ENCODE assay signal across 14 cellular contexts in the genomic region with DNA sequence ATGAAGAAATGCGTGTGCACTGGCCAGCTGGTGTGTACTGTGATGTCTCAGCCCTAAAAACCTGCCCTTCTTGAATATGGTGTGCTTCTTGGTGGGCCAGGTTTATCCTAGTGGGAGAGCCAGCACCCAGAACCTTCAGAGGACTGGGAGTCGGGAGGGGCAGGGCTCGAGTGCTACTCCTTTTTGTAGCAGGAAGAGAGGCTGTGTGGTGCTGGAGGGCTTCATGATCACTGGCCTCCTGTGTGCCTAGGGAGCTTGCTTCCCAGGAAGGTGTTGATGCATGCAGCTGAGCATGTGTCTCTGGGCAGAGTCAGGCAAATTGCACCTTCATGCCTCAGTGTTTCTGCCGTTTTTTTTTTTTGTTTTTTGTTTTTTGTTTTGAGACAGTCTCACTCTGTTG.
"Had no signal": no experiment of that assay in that cellular context is flagged by ENCODE, and none has a peak within 500 bp of the region (broad histone marks: within the 10 kb centered on the region; RNA-seq: fewer than 3 reads in every experiment).

No MANE protein-coding gene starts in this region.

- H3K36me3 ChIP-seq: lower lobe of right lung had no signal

- H3K27ac ChIP-seq: dorsolateral prefrontal cortex, lower lobe of right lung, testis, VCaP had no signal

- H3K4me3 ChIP-seq: dorsolateral prefrontal cortex, lower lobe of right lung, testis had no signal

- ATAC-seq: esophagus mucosa, lower lobe of right lung had no signal

- H3K36me3 Mint-ChIP-seq: activated naive CD8-positive, alpha-beta T cell had no signal

- H3K4me3 Mint-ChIP-seq: activated naive CD8-positive, alpha-beta T cell; nephron; stimulated activated naive CD8-positive, alpha-beta T cell treated with anti-CD3 and anti-CD28 coated beads, Interleukin-15, Interleukin-2, amounts not matched to agents 100 ng/mL and 50 ng/mL, for 24 hours had no signal

- DNase-seq: activated CD4-positive, alpha-beta T cell treated with anti-CD3 and anti-CD28 coated beads for 48 hours; activated CD8-positive, alpha-beta memory T cell treated with anti-CD3 and anti-CD28 coated beads for 24 hours; activated gamma-delta T cell; anterior cingulate cortex; dorsolateral prefrontal cortex; lower lobe of right lung; stimulated activated CD4-positive, alpha-beta T cell treated with anti-CD3 and anti-CD28 coated beads, Interleukin-2, amount 100 ng/mL, for 48 hours; T1000; testis had no signal

- H3K27ac Mint-ChIP-seq: activated naive CD8-positive, alpha-beta T cell; nephron; stimulated activated naive CD8-positive, alpha-beta T cell treated with anti-CD3 and anti-CD28 coated beads, Interleukin-15, Interleukin-2, amounts not matched to agents 100 ng/mL and 50 ng/mL, for 24 hours had no signal

- H3K9me3 Mint-ChIP-seq: nephron; stimulated activated naive CD8-positive, alpha-beta T cell treated with anti-CD3 and anti-CD28 coated beads, Interleukin-15, Interleukin-2, amounts not matched to agents 100 ng/mL and 50 ng/mL, for 24 hours had no signal

- H3K9me3 ChIP-seq: lower lobe of right lung, testis had no signal

- H3K27me3 ChIP-seq: dorsolateral prefrontal cortex, testis had no signal

- H3K4me1 ChIP-seq: testis had no signal

- H3K27me3 Mint-ChIP-seq: activated naive CD8-positive, alpha-beta T cell; stimulated activated naive CD8-positive, alpha-beta T cell treated with anti-CD3 and anti-CD28 coated beads, Interleukin-15, Interleukin-2, amounts not matched to agents 100 ng/mL and 50 ng/mL, for 24 hours had no signal
